In the genomic region with DNA sequence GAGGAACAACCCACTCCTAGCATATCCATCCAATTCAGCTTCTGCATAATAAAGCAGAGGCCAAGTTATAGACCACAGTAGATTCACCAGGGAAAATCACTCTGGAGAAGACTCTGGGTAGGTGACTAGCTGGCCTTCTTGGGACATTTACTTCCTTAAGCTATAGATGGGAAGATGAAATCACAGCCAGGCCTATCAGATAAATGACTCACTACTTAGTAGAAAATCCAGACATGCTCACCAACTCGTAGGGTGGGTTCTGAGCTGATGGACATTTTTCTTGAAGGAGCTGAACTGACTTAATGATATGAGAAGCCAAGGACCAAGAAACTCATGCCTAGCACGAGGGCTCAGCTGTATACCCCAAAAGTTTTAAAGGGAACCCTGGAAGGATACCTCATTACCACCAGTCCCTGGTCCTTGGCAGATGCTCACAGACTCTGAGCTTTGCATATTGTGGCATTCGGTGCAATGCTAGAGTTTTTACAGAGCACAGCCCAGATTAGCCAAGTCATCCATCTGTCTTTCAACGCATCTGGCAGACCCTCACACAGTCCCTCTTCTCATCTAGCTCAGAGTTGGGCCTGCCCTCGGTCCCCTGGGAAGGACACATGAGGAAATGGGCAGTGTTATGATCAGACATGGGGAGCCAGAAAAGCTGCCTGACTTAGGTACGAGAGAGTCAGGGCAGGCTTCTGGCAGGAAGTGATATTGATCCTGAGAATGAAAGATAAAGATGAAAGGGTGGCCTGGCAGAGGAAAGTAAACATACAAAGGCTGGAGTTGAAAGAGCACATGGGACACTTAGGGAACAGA, we compare ENCODE assay signal across 19 cellular contexts. TPM values are rescaled to one million over a fixed set of nuclear protein-coding genes. Genes with fewer than 3 reads are reported as not detected.
A peak's percentile ranks its signal among the peaks of the same experiment; 100 is the strongest.
DNase-seq lines count a peak whose midpoint lies in the region; ATAC-seq and TF ChIP-seq lines count a peak whose summit lies in the region.
"Had no signal": no experiment of that assay in that cellular context is flagged by ENCODE, and none has a peak within 500 bp of the region (broad histone marks: within the 10 kb centered on the region; RNA-seq: fewer than 3 reads in every experiment).

No MANE protein-coding gene starts in this region.

- peaks cover 7 to 34% (median 13%) of the 10 kb centered on the region in 4 donors for H3K4me1 Mint-ChIP-seq in CD4-positive, CD25-positive, alpha-beta regulatory T cell
- H3K4me1 Mint-ChIP-seq in activated naive CD4-positive, alpha-beta T cell treated with anti-CD3 and anti-CD28 coated beads for 36 hours (ENCODE audit: low read depth), result peaks cover 36% of the 10 kb centered on the region

- H3K9me3 Mint-ChIP-seq in CD4-positive, CD25-positive, alpha-beta regulatory T cell, result peaks cover 0 to 2% (median 0%) of the 10 kb centered on the region in 7 donors
- H3K9me3 Mint-ChIP-seq in activated naive CD4-positive, alpha-beta T cell treated with anti-CD3 and anti-CD28 coated beads for 36 hours, result no peaks in the 10 kb centered on the region
- H3K9me3 Mint-ChIP-seq: activated CD4-positive, alpha-beta memory T cell treated with anti-CD3 and anti-CD28 coated beads for 36 hours; HFFc6 had no signal

- no peak for DNase-seq in CD4-positive, CD25-positive, alpha-beta regulatory T cell
- DNase-seq in Jurkat, Clone E6-1 (ENCODE audit: low read depth, low spot score), result peak; percentile 67
- no peak for DNase-seq in right lobe of liver
- DNase-seq in GM20000 (ENCODE audit: low spot score), result no peak
- DNase-seq in activated naive CD4-positive, alpha-beta T cell treated with anti-CD3 and anti-CD28 coated beads for 36 hours, result no peak
- DNase-seq in foreskin melanocyte, result no peak
- DNase-seq in GF-D8 (lab: John Stamatoyannopoulos, UW), result no peak
- DNase-seq: activated CD4-positive, alpha-beta memory T cell treated with anti-CD3 and anti-CD28 coated beads for 36 hours; HFFc6; MM.1S; NCI-H2081 treated with DMSO at 0.1 percent for 48 hours; NCI-H748 treated with DMSO at 0.1 percent for 48 hours; substantia nigra had no signal

- H3K4me1 ChIP-seq in CD4-positive, CD25-positive, alpha-beta regulatory T cell (ENCODE audit: control insufficient read depth, insufficient read depth, low read length, poor library complexity, severe bottlenecking), result peaks cover 17% of the 10 kb centered on the region
- peaks cover 0 to 35% (median 11%) of the 10 kb centered on the region in 4 donors for H3K4me1 ChIP-seq in right lobe of liver
- H3K4me1 ChIP-seq: breast epithelium had no signal

- no peaks in the 10 kb centered on the region for H3K9me3 ChIP-seq in CD4-positive, CD25-positive, alpha-beta regulatory T cell (ENCODE audit: control insufficient read depth in 2 of 2, low read length in 2 of 2)
- H3K9me3 ChIP-seq in right lobe of liver, result no peaks in the 10 kb centered on the region
- H3K9me3 ChIP-seq: breast epithelium, gastroesophageal sphincter had no signal

- H3K27me3 ChIP-seq in CD4-positive, CD25-positive, alpha-beta regulatory T cell (ENCODE audit: control insufficient read depth, insufficient read depth, low read length), result no peaks in the 10 kb centered on the region
- no peaks in the 10 kb centered on the region for H3K27me3 ChIP-seq in right lobe of liver
- H3K27me3 ChIP-seq: breast epithelium, gastroesophageal sphincter had no signal

- H3K4me3 Mint-ChIP-seq in CD4-positive, CD25-positive, alpha-beta regulatory T cell, result no peak overlapping the region
- H3K4me3 Mint-ChIP-seq in activated naive CD4-positive, alpha-beta T cell treated with anti-CD3 and anti-CD28 coated beads for 36 hours, result no peak overlapping the region
- H3K4me3 Mint-ChIP-seq: activated CD4-positive, alpha-beta memory T cell treated with anti-CD3 and anti-CD28 coated beads for 36 hours; HFFc6 had no signal

- TF ChIP-seq CTCF in right lobe of liver (IDR thresholded peaks at IDR 0.05) (no peak), GM20000 (IDR thresholded peaks at IDR 0.05; ENCODE audit: extremely low read depth, missing control alignments) (no peak)

- H3K4me3 ChIP-seq in CD4-positive, CD25-positive, alpha-beta regulatory T cell (ENCODE audit: low read depth, low read length), result no peak overlapping the region
- no peak overlapping the region for H3K4me3 ChIP-seq in Jurkat, Clone E6-1 (ENCODE audit: low read length)
- no peak overlapping the region for H3K4me3 ChIP-seq in right lobe of liver
- H3K4me3 ChIP-seq: breast epithelium, gastroesophageal sphincter had no signal

- no peaks in the 10 kb centered on the region for H3K36me3 ChIP-seq in CD4-positive, CD25-positive, alpha-beta regulatory T cell (ENCODE audit: control insufficient read depth, insufficient read depth, low read length)
- no peaks in the 10 kb centered on the region for H3K36me3 ChIP-seq in right lobe of liver
- H3K36me3 ChIP-seq: breast epithelium, gastroesophageal sphincter had no signal

- no peaks in the 10 kb centered on the region for H3K36me3 Mint-ChIP-seq in CD4-positive, CD25-positive, alpha-beta regulatory T cell
- H3K36me3 Mint-ChIP-seq in activated naive CD4-positive, alpha-beta T cell treated with anti-CD3 and anti-CD28 coated beads for 36 hours (ENCODE audit: low read depth), result no peaks in the 10 kb centered on the region
- H3K36me3 Mint-ChIP-seq: activated CD4-positive, alpha-beta memory T cell treated with anti-CD3 and anti-CD28 coated beads for 36 hours had no signal

- H3K27me3 Mint-ChIP-seq in CD4-positive, CD25-positive, alpha-beta regulatory T cell, result no peaks in the 10 kb centered on the region
- H3K27me3 Mint-ChIP-seq in activated naive CD4-positive, alpha-beta T cell treated with anti-CD3 and anti-CD28 coated beads for 36 hours (ENCODE audit: low read depth), result no peaks in the 10 kb centered on the region
- H3K27me3 Mint-ChIP-seq: activated CD4-positive, alpha-beta memory T cell treated with anti-CD3 and anti-CD28 coated beads for 36 hours had no signal

- peak overlapping the region in 2 of 3 donors; percentile 0 to 26 for H3K27ac Mint-ChIP-seq in CD4-positive, CD25-positive, alpha-beta regulatory T cell
- no peak overlapping the region for H3K27ac Mint-ChIP-seq in activated naive CD4-positive, alpha-beta T cell treated with anti-CD3 and anti-CD28 coated beads for 36 hours
- H3K27ac Mint-ChIP-seq: activated CD4-positive, alpha-beta memory T cell treated with anti-CD3 and anti-CD28 coated beads for 36 hours; HFFc6 had no signal

- intact Hi-C loops in right lobe of liver (cut with DNase I), result no loop called here
- intact Hi-C loops in activated naive CD4-positive, alpha-beta T cell treated with anti-CD3 and anti-CD28 coated beads for 36 hours (cut with micrococcal nuclease), result no loop called here

- no peak for ATAC-seq in CD4-positive, CD25-positive, alpha-beta regulatory T cell (ENCODE audit: low read depth in 2 of 2)
- peak; percentile 69 to 92 (median 80) for ATAC-seq in right lobe of liver
- ATAC-seq: gastroesophageal sphincter had no signal

- no peak for TF ChIP-seq POLR2A in right lobe of liver (IDR thresholded peaks at IDR 0.05)

- WGBS in right lobe of liver (ENCODE audit: insufficient coverage, low coverage, low lambda C conversion rate, missing lambda C conversion rate), result 36% methylated on average over 4 of the region's 6 CpGs

- no peak overlapping the region for H3K27ac ChIP-seq in CD4-positive, CD25-positive, alpha-beta regulatory T cell (ENCODE audit: insufficient read depth, low read length, poor library complexity, severe bottlenecking)
- H3K27ac ChIP-seq in angular gyrus (ENCODE audit: low read depth, low read length), result peak overlapping the region; percentile 34
- peak overlapping the region in 1 of 3 donors; percentile 47 for H3K27ac ChIP-seq in right lobe of liver
- H3K27ac ChIP-seq: breast epithelium, gastroesophageal sphincter, parathyroid adenoma, RWPE1 had no signal

- CTCF ChIA-PET in activated naive CD4-positive, alpha-beta T cell treated with anti-CD3 and anti-CD28 coated beads for 36 hours (lab: Charles Lee), result interaction anchor here (2.0 to 4.0 kb wide), 2 partner anchors 10 to 407 kb away, joined by 7 to 18 read pairs; no protein-coding TSS in a partner anchor

RNA-seq across cellular contexts. Expression of a gene that starts 15.0 kb away (rescaled TPM):
- total RNA-seq in CD4-positive, CD25-positive, alpha-beta regulatory T cell, result 5.5 TPM
- 1 to 10 TPM; 3.0 to 5.7 (median 4.5) TPM for polyA plus RNA-seq in CD4-positive, CD25-positive, alpha-beta regulatory T cell
- polyA plus RNA-seq in Jurkat, Clone E6-1 (2012; ENCODE audit: insufficient read depth, insufficient read length), result 8.5 TPM
- total RNA-seq in right lobe of liver, result 1 to 10 TPM; 1.3 to 6.0 (median 4.6) TPM
- 1 to 10 TPM; 1.2 to 2.4 TPM for total RNA-seq in activated naive CD4-positive, alpha-beta T cell treated with anti-CD3 and anti-CD28 coated beads for 36 hours
- total RNA-seq: HFFc6 had no signal

RNA-seq across cellular contexts. Expression of a gene that starts 51.0 kb away (rescaled TPM):
- total RNA-seq in CD4-positive, CD25-positive, alpha-beta regulatory T cell, result not detected
- polyA plus RNA-seq in CD4-positive, CD25-positive, alpha-beta regulatory T cell, result not detected
- polyA plus RNA-seq in Jurkat, Clone E6-1 (2012; ENCODE audit: insufficient read depth, insufficient read length), result not detected
- under 1 TPM in 1 of 6 experiments, not detected in 5; 0.55 TPM for total RNA-seq in right lobe of liver
- 1 to 10 TPM; 1.4 to 1.9 TPM for total RNA-seq in activated naive CD4-positive, alpha-beta T cell treated with anti-CD3 and anti-CD28 coated beads for 36 hours
- total RNA-seq: breast epithelium, Daoy, HFFc6 had no signal

Comparison
In these comparisons a context has a peak if more than half of its experiments do, and no peak if none do; other contexts are left out.
1. ATAC-seq: peak in right lobe of liver (4 of 4); none in CD4-positive, CD25-positive, alpha-beta regulatory T cell (0 of 2).